In the genomic region with DNA sequence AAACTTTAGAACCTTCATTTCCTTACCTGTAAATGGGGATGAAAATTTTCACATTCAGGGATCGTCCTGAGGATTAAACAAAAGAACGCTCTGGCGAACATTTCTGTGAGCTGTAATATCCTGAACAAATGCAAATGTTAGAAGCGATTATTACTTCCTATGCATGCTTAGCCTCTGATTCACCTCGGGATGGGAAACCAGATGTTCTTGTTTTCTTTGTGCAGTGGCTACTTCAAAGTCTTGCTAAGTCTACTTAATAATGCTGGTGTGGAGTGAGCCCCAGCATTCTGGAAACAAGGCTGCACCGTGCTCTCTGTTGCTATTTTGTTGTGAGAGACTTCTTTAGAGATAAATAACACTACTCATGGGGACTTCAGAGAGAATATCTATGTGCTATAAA, we compare ENCODE assay signal across 8 cellular contexts.
DNase-seq lines count a peak whose midpoint lies in the region; ATAC-seq and TF ChIP-seq lines count a peak whose summit lies in the region.

No MANE protein-coding gene starts in this region.

- H3K4me1 ChIP-seq in esophagus squamous epithelium (peaks cover 24 to 69% (median 34%) of the 10 kb centered on the region in 3 donors), parathyroid adenoma (no peaks in the 10 kb centered on the region), ovary (ENCODE audit: insufficient read depth) (peaks cover under 1% of the 10 kb centered on the region)

- no peak overlapping the region for H2AFZ ChIP-seq in parathyroid adenoma

- peak overlapping the region; percentile 71 to 80 (median 74) for H3K27ac ChIP-seq in esophagus squamous epithelium
- H3K27ac ChIP-seq in parathyroid adenoma: peak overlapping the region; percentile 8
- H3K27ac ChIP-seq in ovary: no peak overlapping the region
- H3K27ac ChIP-seq in coronary artery: no peak overlapping the region

- no peak overlapping the region for H3K4me2 ChIP-seq in parathyroid adenoma (ENCODE audit: low read length)

- H3K9me3 ChIP-seq in esophagus squamous epithelium: no peaks in the 10 kb centered on the region
- no peaks in the 10 kb centered on the region for H3K9me3 ChIP-seq in parathyroid adenoma (ENCODE audit: control insufficient read depth, low read length)
- H3K9me3 ChIP-seq in ovary: no peaks in the 10 kb centered on the region

- H3K27me3 ChIP-seq in esophagus squamous epithelium (no peaks in the 10 kb centered on the region), parathyroid adenoma (ENCODE audit: control insufficient read depth, insufficient read depth, low read length) (no peaks in the 10 kb centered on the region), ovary (no peaks in the 10 kb centered on the region)

- 17 to 20% methylated on average over 6 of the region's 6 CpGs for WGBS in esophagus squamous epithelium, 2 donors
- WGBS in ovary, 3 donors: 7 to 21% (median 13%) methylated on average over 6 of the region's 6 CpGs

- intact Hi-C loops in esophagus squamous epithelium (cut with DNase I): no loop called here
- intact Hi-C loops in ovary (cut with DNase I): no loop called here

- no peak overlapping the region for H3K9ac ChIP-seq in parathyroid adenoma

- H3K36me3 ChIP-seq in esophagus squamous epithelium (no peaks in the 10 kb centered on the region), parathyroid adenoma (ENCODE audit: control insufficient read depth, insufficient read depth, low read length) (no peaks in the 10 kb centered on the region), ovary (no peaks in the 10 kb centered on the region)

- H3K4me3 ChIP-seq in esophagus squamous epithelium: no peak overlapping the region
- H3K4me3 ChIP-seq in parathyroid adenoma (ENCODE audit: low read depth, low read length): no peak overlapping the region
- no peak overlapping the region for H3K4me3 ChIP-seq in ovary
- no peak overlapping the region for H3K4me3 ChIP-seq in coronary artery

- TF ChIP-seq POLR2A in esophagus squamous epithelium (IDR thresholded peaks at IDR 0.05) (no peak), ovary (IDR thresholded peaks at IDR 0.05) (no peak)

- TF ChIP-seq CTCF in esophagus squamous epithelium (IDR thresholded peaks at IDR 0.05): no peak
- no peak for TF ChIP-seq CTCF in parathyroid adenoma (IDR thresholded peaks at IDR 0.05)
- TF ChIP-seq CTCF in ovary (IDR thresholded peaks at IDR 0.05): no peak
- no peak for TF ChIP-seq CTCF in coronary artery (IDR thresholded peaks at IDR 0.05)

- no peaks in the 10 kb centered on the region for H3K79me2 ChIP-seq in parathyroid adenoma

- no peak for ATAC-seq in HG02798 (IDR thresholded peaks at IDR 0.05; ENCODE audit: poor library complexity, unreplicated experiment)

- DNase-seq in EH (ENCODE audit: low read depth) (peak; percentile 85), RPMI7951 (ENCODE audit: low read depth) (peak; percentile 87), esophagus squamous epithelium (lab: John Stamatoyannopoulos, UW) (no peak), ovary (no peak), coronary artery (ENCODE audit: low spot score) (no peak)
- no peak for DNase-seq in activated CD4-positive, CD25-positive, alpha-beta regulatory T cell treated with anti-CD3 and anti-CD28 coated beads, Interleukin-2, amount 50 U/mL, for 72 hours

- TF ChIP-seq EP300 in ovary (IDR thresholded peaks at IDR 0.05): no peak

Comparison
In these comparisons a context has a peak if more than half of its experiments do, and no peak if none do; other contexts are left out.
1. DNase-seq: peak in EH (single experiment) and RPMI7951 (single experiment); none in esophagus squamous epithelium (single experiment), ovary (0 of 5), coronary artery (single experiment) and activated CD4-positive, CD25-positive, alpha-beta regulatory T cell treated with anti-CD3 and anti-CD28 coated beads, Interleukin-2, amount 50 U/mL, for 72 hours (single experiment).
2. H3K27ac ChIP-seq: peak in esophagus squamous epithelium (4 of 4) and parathyroid adenoma (single experiment); none in ovary (0 of 2) and coronary artery (0 of 2).